ENCODE assay signal across 8 cellular contexts in genomic region chr18:32919799-32920198, GRCh38.
A peak's percentile ranks its signal among the peaks of the same experiment; 100 is the strongest.
DNase-seq lines count a peak whose midpoint lies in the region; TF ChIP-seq lines count a peak whose summit lies in the region.

No MANE protein-coding gene starts in this region.

- TF ChIP-seq CTCF in LNCAP (IDR thresholded peaks at IDR 0.05) (peak; percentile 38; the same call in 1 of the 2 replicates), RWPE1 (conservative IDR thresholded peaks at IDR 0.05; ENCODE audit: low read depth) (no peak), glutamatergic neuron (IDR thresholded peaks at IDR 0.05; ENCODE audit: partially characterized antibody, unreplicated experiment) (peak; percentile 36)

- no peak overlapping the region for H3K27ac Mint-ChIP-seq in glutamatergic neuron (ENCODE audit: unreplicated experiment)

- H3K27me3 Mint-ChIP-seq in glutamatergic neuron (ENCODE audit: unreplicated experiment), result peaks cover 2% of the 10 kb centered on the region

- POLR2A ChIA-PET in HEK293T (lab: Yijun Ruan, JAX), result no interaction called here
- POLR2A ChIA-PET in RWPE1 (lab: Yijun Ruan, JAX; ENCODE audit: low non-redundant PET), result no interaction called here

- CTCF ChIA-PET in HEK293T (lab: Yijun Ruan, JAX) (no interaction called here), RWPE1 (lab: Yijun Ruan, JAX) (no interaction called here)

- H3K4me3 Mint-ChIP-seq in glutamatergic neuron (ENCODE audit: unreplicated experiment), result no peak overlapping the region

- H3K4me1 Mint-ChIP-seq in glutamatergic neuron (ENCODE audit: low read depth, unreplicated experiment), result no peaks in the 10 kb centered on the region

- peak; percentile 3 for DNase-seq in activated CD4-positive, alpha-beta T cell treated with anti-CD3 and anti-CD28 coated beads for 48 hours
- no peak for DNase-seq in activated CD4-positive, alpha-beta T cell treated with anti-CD3 and anti-CD28 coated beads for 1 hour
- DNase-seq in HEK293T (ENCODE audit: extremely low spot score), result peak; percentile 88
- DNase-seq in RWPE1 (ENCODE audit: low spot score), result peak; percentile 16
- DNase-seq in glutamatergic neuron, result peak; percentile 22
- DNase-seq in GM03348 (ENCODE audit: low spot score), result no peak
- no peak for DNase-seq in T-helper 9 cell

- no peaks in the 10 kb centered on the region for H3K36me3 Mint-ChIP-seq in glutamatergic neuron (ENCODE audit: unreplicated experiment)

- H3K27ac ChIP-seq in RWPE1, result no peak overlapping the region

- H3K9me3 Mint-ChIP-seq in glutamatergic neuron (ENCODE audit: unreplicated experiment), result no peaks in the 10 kb centered on the region

TF ChIP-seq in HEK293T, 16 proteins besides CTCF, POLR2A, EP300 and RAD21:
- TF ChIP-seq ELF4 (IDR thresholded peaks at IDR 0.05) (no peak), PKNOX1 (IDR thresholded peaks at IDR 0.05) (peak; percentile 38; the same call in 1 of the 2 replicates), NFRKB (IDR thresholded peaks at IDR 0.05) (no peak), FOXK2 (IDR thresholded peaks at IDR 0.05) (peak; percentile 57; the same call in 1 of the 2 replicates), SP1 (IDR thresholded peaks at IDR 0.05) (no peak), FOXM1 (IDR thresholded peaks at IDR 0.05; ENCODE audit: borderline replicate concordance) (no peak), L3MBTL2 (conservative IDR thresholded peaks at IDR 0.05) (no peak), ZNF384 (IDR thresholded peaks at IDR 0.05) (no peak), HDGF (IDR thresholded peaks at IDR 0.05; ENCODE audit: borderline replicate concordance) (no peak), SUZ12 (IDR thresholded peaks at IDR 0.05) (no peak), BHLHE40 (IDR thresholded peaks at IDR 0.05; ENCODE audit: borderline replicate concordance) (no peak)

Comparison
In these comparisons a context has a peak if more than half of its experiments do, and no peak if none do; other contexts are left out.
1. DNase-seq: peak in activated CD4-positive, alpha-beta T cell treated with anti-CD3 and anti-CD28 coated beads for 48 hours (single experiment), HEK293T (single experiment), RWPE1 (single experiment) and glutamatergic neuron (single experiment); none in activated CD4-positive, alpha-beta T cell treated with anti-CD3 and anti-CD28 coated beads for 1 hour (single experiment), GM03348 (single experiment) and T-helper 9 cell (single experiment).